In the genomic region with DNA sequence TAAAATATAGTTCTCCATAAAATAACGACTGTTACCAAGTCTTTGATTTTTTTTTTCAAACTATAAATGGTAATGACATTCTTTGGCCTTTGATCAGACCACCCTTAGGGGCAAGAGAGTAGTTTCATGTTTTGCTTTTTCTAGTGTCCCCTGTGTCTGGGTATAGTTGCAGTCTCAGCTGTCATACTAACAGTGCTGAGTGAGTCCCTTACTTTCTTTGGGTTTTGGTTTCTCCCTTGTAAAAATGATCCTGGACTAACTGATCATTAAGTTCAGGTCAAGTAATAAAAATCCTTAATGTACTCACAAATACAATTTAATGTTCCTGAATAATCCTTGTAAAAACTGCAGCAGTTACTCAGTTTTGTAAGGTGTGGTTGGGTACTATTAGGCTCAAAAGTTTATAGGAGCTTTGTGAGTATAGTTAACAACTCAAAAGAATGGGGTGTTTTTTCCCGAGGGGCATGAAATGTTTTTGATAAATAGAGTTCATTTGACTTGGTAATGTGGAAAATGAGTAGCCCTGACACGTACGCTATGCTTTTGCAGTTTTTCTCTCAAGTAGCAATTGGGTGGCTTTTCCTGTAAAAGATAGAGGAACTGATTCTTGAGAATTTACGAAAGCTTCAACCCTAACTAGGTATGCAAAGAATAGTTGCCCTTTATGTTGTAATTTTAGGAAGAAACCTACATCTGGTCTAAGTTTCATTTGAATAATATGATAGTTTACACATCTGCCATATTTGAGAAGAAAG, we compare ENCODE assay signal across 9 cellular contexts. TPM values are rescaled to one million over a fixed set of nuclear protein-coding genes. Genes with fewer than 3 reads are reported as not detected.
DNase-seq lines count a peak whose midpoint lies in the region; ATAC-seq, FAIRE-seq and TF ChIP-seq lines count a peak whose summit lies in the region.
"Had no signal": no experiment of that assay in that cellular context is flagged by ENCODE, and none has a peak within 500 bp of the region (broad histone marks: within the 10 kb centered on the region; RNA-seq: fewer than 3 reads in every experiment).

No MANE protein-coding gene starts in this region.

- peak; percentile 87 for DNase-seq in GM12878 (ENCODE audit: low read depth, low spot score)
- no peak for DNase-seq in middle frontal gyrus (ENCODE audit: extremely low spot score, low spot score)
- DNase-seq in hippocampal formation (lab: John Stamatoyannopoulos, UW): no peak
- no peak for DNase-seq in central memory CD4-positive, alpha-beta T cell
- DNase-seq: DND-41 had no signal

- H3K79me2 ChIP-seq in GM12878 (ENCODE audit: control insufficient read depth, insufficient read depth, low read length): peaks cover 99% of the 10 kb centered on the region

- H3K36me3 ChIP-seq in BLaER1 treated with 17β-estradiol and CSF1 and Interleukin-3, amounts not matched to agents 10 nM and 100 nM: peaks cover 0 to 27% (median 16%) of the 10 kb centered on the region in 11 experiments; a peak in 10 of 22 replicates
- H3K36me3 ChIP-seq in GM12878 (ENCODE audit: control insufficient read depth in 2 of 2, insufficient read depth in 2 of 2, low read length in 1 of 2): peaks cover 0 to 3% of the 10 kb centered on the region in 2 experiments; a peak in 1 of 4 replicates

- H3K27me3 ChIP-seq in BLaER1 treated with 17β-estradiol and CSF1 and Interleukin-3, amounts not matched to agents 10 nM and 100 nM: no peaks in the 10 kb centered on the region
- no peaks in the 10 kb centered on the region for H3K27me3 ChIP-seq in GM12878 (replicated peaks in 1 of 2; ENCODE audit: control insufficient read depth in 2 of 2, insufficient read depth in 2 of 2, low read length in 1 of 2)

- TF ChIP-seq RAD21 in GM12878 (IDR thresholded peaks at IDR 0.05; ENCODE audit: insufficient read depth, low read depth, low read length): no peak

- peak overlapping the region in 4 of 10 experiments; percentile 20 to 36 (median 32); a peak in 6 of 20 replicates for H3K4me3 ChIP-seq in BLaER1 treated with 17β-estradiol and CSF1 and Interleukin-3, amounts not matched to agents 10 nM and 100 nM
- H3K4me3 ChIP-seq in GM12878: peak overlapping the region; percentile 100

- 0% methylated on average over 5 of the region's 5 CpGs for WGBS in GM12878 (ENCODE audit: insufficient coverage, insufficient replicate concordance, low lambda C conversion rate, missing lambda C conversion rate)

- SMC1A ChIA-PET in GM12878 (lab: Charles Lee; ENCODE audit: uncharacterized antibody, unreplicated experiment): interaction anchor here (0.7 to 95.1 kb wide), 3 partner anchors 7 to 67 kb away, joined by 3 to 2799 read pairs (median 2799); partner anchors contain the start of gene PTPN1

- TF ChIP-seq CTCF in GM12878 (IDR thresholded peaks at IDR 0.05 in 2 of 3, conservative IDR thresholded peaks at IDR 0.05 in 1 of 3; ENCODE audit: control insufficient read depth in 2 of 3, extremely low read depth in 1 of 3, insufficient read depth in 1 of 3, low read depth in 3 of 3, low read length in 3 of 3): no peak

- peak overlapping the region; percentile 24 to 92 (median 63); a peak in 19 of 22 replicates for H3K27ac ChIP-seq in BLaER1 treated with 17β-estradiol and CSF1 and Interleukin-3, amounts not matched to agents 10 nM and 100 nM
- peak overlapping the region; percentile 98 for H3K27ac ChIP-seq in GM12878 (ENCODE audit: control insufficient read depth, insufficient read depth)

- no peak overlapping the region for H2AFZ ChIP-seq in GM12878 (ENCODE audit: control insufficient read depth, low read depth, low read length)

- peak overlapping the region in 8 of 11 experiments; percentile 0 to 81 (median 68); a peak in 14 of 22 replicates for H3K9ac ChIP-seq in BLaER1 treated with 17β-estradiol and CSF1 and Interleukin-3, amounts not matched to agents 10 nM and 100 nM
- H3K9ac ChIP-seq in GM12878 (ENCODE audit: control insufficient read depth, insufficient read depth, low read length): peak overlapping the region; percentile 81

- peaks cover 8 to 100% (median 94%) of the 10 kb centered on the region in 11 experiments; a peak in 20 of 22 replicates for H4K20me1 ChIP-seq in BLaER1 treated with 17β-estradiol and CSF1 and Interleukin-3, amounts not matched to agents 10 nM and 100 nM
- H4K20me1 ChIP-seq in GM12878 (ENCODE audit: control insufficient read depth, insufficient read depth): no peaks in the 10 kb centered on the region

- no peak for TF ChIP-seq POLR2A in GM12878 (IDR thresholded peaks at IDR 0.05; ENCODE audit: low read depth, low read length)

- RAD21 ChIA-PET in GM12878 (lab: Charles Lee; ENCODE audit: unreplicated experiment): interaction anchor here (0.6 to 12.9 kb wide), 12 partner anchors 12 to 54 kb away, joined by 3 to 167 read pairs (median 6); no protein-coding TSS in a partner anchor

- TF ChIP-seq EP300 in GM12878 (IDR thresholded peaks at IDR 0.05; ENCODE audit: borderline replicate concordance in 1 of 2, control insufficient read depth in 1 of 2, low read depth in 2 of 2, low read length in 2 of 2): peak; percentile 95 to 98

- BruUV-seq in GM12878 (replicated peaks; lab: Mats Ljungman, UMichigan): TSS peak; percentile 95

- H3K9me3 ChIP-seq in BLaER1 treated with 17β-estradiol and CSF1 and Interleukin-3, amounts not matched to agents 10 nM and 100 nM (replicated peaks in 1 of 11): no peaks in the 10 kb centered on the region
- no peaks in the 10 kb centered on the region for H3K9me3 ChIP-seq in GM12878 (replicated peaks; ENCODE audit: control insufficient read depth, insufficient read depth, low read length)

- POLR2A ChIA-PET in GM12878 (lab: Charles Lee): interaction anchor here (1.1 to 5.9 kb wide), 9 partner anchors 10 to 34 kb away, joined by 3 to 33 read pairs (median 5); no protein-coding TSS in a partner anchor

- ATAC-seq in GM21381 (IDR thresholded peaks at IDR 0.05; ENCODE audit: unreplicated experiment): peak; percentile 42
- peak; percentile 34 for ATAC-seq in HG03571 (IDR thresholded peaks at IDR 0.05; ENCODE audit: unreplicated experiment)
- ATAC-seq in GM12878: peak; percentile 59
- no peak for ATAC-seq in GM19395 (IDR thresholded peaks at IDR 0.05; ENCODE audit: unreplicated experiment)

- CTCF ChIA-PET in GM12878 (lab: Yijun Ruan, JAX): interaction anchor here (1.0 to 10.7 kb wide), 12 partner anchors 8 to 234 kb away, joined by 3 to 116 read pairs (median 4); no protein-coding TSS in a partner anchor

- in situ Hi-C loops in GM12878 (cut with MboI): loop anchor here (10.0 to 25.0 kb wide), 2 partner anchors 288 to 829 kb away; no protein-coding TSS in a partner anchor

- FAIRE-seq in GM12878 (lab: Jason Lieb, UNC): peak; percentile 75

- H3K4me1 ChIP-seq in BLaER1 treated with 17β-estradiol and CSF1 and Interleukin-3, amounts not matched to agents 10 nM and 100 nM: peaks cover 88 to 97% (median 93%) of the 10 kb centered on the region in 10 experiments
- H3K4me1 ChIP-seq in GM12878 (ENCODE audit: control insufficient read depth, insufficient read depth, low read length): peaks cover 46% of the 10 kb centered on the region

- intact Hi-C loops in GM12878 (cut with micrococcal nuclease; ENCODE audit: unreplicated experiment): loop anchor here (2.0 kb wide), 1 partner anchor 24 kb away; no protein-coding TSS in a partner anchor

- peak overlapping the region; percentile 57 to 97 (median 83) for H3K4me2 ChIP-seq in BLaER1 treated with 17β-estradiol and CSF1 and Interleukin-3, amounts not matched to agents 10 nM and 100 nM
- H3K4me2 ChIP-seq in GM12878 (ENCODE audit: control insufficient read depth, insufficient read depth): peak overlapping the region; percentile 63

TF ChIP-seq in GM12878, 131 proteins besides CTCF, POLR2A, EP300 and RAD21 (continues in another document):
- TF ChIP-seq RELB (IDR thresholded peaks at IDR 0.05; ENCODE audit: low read depth) (peak; percentile 95), ASH2L (IDR thresholded peaks at IDR 0.05; ENCODE audit: borderline replicate concordance, low read depth) (no peak), TCF12 (IDR thresholded peaks at IDR 0.05; ENCODE audit: low read depth, low read length) (no peak), JUNB (IDR thresholded peaks at IDR 0.05) (no peak; the same call in 1 of the 2 replicates), SRF (IDR thresholded peaks at IDR 0.05; ENCODE audit: low read depth in 2 of 2, low read length in 2 of 2) (no peak), IRF4 (IDR thresholded peaks at IDR 0.05; ENCODE audit: low read depth, low read length) (0 out of 2 replicates have a peak, but pooled peaks have one; percentile 59)

RNA-seq across cellular contexts. Expression of gene PTPN1, which starts 6.2 kb away (rescaled TPM):
- total RNA-seq in GM12878 (2013; cell fraction: nucleolus; rRNA removed): 69.6 and 70.9 TPM in 2 replicates
- total RNA-seq in GM12878 (2014; rRNA removed) (61.1 and 66.4 TPM in 2 replicates), GM12878 (2014; rRNA removed; fragmentation: Illumina TruSeq; extraction: Trizol) (45.9 and 47.0 TPM in 2 replicates), GM12878 (2021) (72.8 and 74.7 TPM in 2 replicates)
- 32.2 TPM for polyA plus RNA-seq in GM12878 (2011; ENCODE audit: low read depth)
- polyA plus RNA-seq in GM12878 (2011; rRNA removed) (33.1 and 40.4 TPM in 2 replicates), GM12878 (2014; fragmentation: Illumina TruSeq; extraction: Trizol) (66.7 and 72.2 TPM in 2 replicates), GM12878 (2014; fragmentation: Nextera tagmentation; extraction: Ambion mirVana) (10 to 100 TPM; 15.9 to 20.2 TPM), GM12878 (2014; rRNA removed) (57.6 and 57.8 TPM in 2 replicates), GM12878 (2016; fragmentation: Nextera tagmentation; extraction: Ambion mirVana) (10 to 100 TPM; 37.7 to 40.8 TPM)
- polyA plus RNA-seq in GM12878 (2011; cell fraction: cytosol; rRNA removed): 37.7 and 41.0 TPM in 2 replicates
- 52.3 and 57.0 TPM in 2 replicates for polyA plus RNA-seq in GM12878 (2011; cell fraction: nucleus; rRNA removed)
- 49.6 and 58.1 TPM in 2 replicates for polyA plus RNA-seq in GM12878 (2012)
- 29.8 and 31.8 TPM in 2 replicates for polyA minus RNA-seq in GM12878 (2011; rRNA and poly(A)+ RNA removed)
- polyA minus RNA-seq in GM12878 (2011; cell fraction: cytosol; rRNA and poly(A)+ RNA removed): 12.2 and 13.9 TPM in 2 replicates
- 10.9 and 16.2 TPM in 2 replicates for polyA minus RNA-seq in GM12878 (2011; cell fraction: nucleus; rRNA and poly(A)+ RNA removed)
